ENCODE assay signal across 23 cellular contexts in genomic region chr7:125201002-125201401, GRCh38.
"Had no signal": no experiment of that assay in that cellular context is flagged by ENCODE, and none has a peak within 500 bp of the region (broad histone marks: within the 10 kb centered on the region; RNA-seq: fewer than 3 reads in every experiment).

No MANE protein-coding gene starts in this region.

- H3K4me1 ChIP-seq: left lung, left ventricle myocardium inferior, lower lobe of right lung had no signal

- H3K9me3 ChIP-seq: left lung, left ventricle myocardium inferior, lower lobe of right lung, mucosa of descending colon had no signal

- H3K4me2 ChIP-seq: hepatocyte had no signal

- H3K27ac ChIP-seq: hepatocyte, left lung, left ventricle myocardium inferior, lower lobe of right lung had no signal

- H3K4me3 ChIP-seq: hepatocyte, left lung, left ventricle myocardium inferior, lower lobe of right lung, lung, mucosa of descending colon had no signal

- H3K27ac Mint-ChIP-seq: immature natural killer cell, memory B cell, mesothelial cell of epicardium, naive B cell had no signal

- H3K27me3 Mint-ChIP-seq: memory B cell, naive B cell had no signal

- ATAC-seq: left cardiac atrium, left colon, left lobe of liver, left lung, left ventricle myocardium superior, lower lobe of right lung, mucosa of descending colon had no signal

- H3K36me3 Mint-ChIP-seq: immature natural killer cell, memory B cell, mesothelial cell of epicardium, naive B cell had no signal

- H3K4me1 Mint-ChIP-seq: immature natural killer cell, memory B cell, mesothelial cell of epicardium, naive B cell had no signal

- H3K36me3 ChIP-seq: left lung, left ventricle myocardium inferior, lower lobe of right lung had no signal

- DNase-seq: hippocampal formation, hypothalamus, immature natural killer cell, islet precursor cell, kidney, kidney glomerular epithelial cell, left cardiac atrium, left colon, left lung, left ventricle myocardium inferior, left ventricle myocardium superior, lower lobe of right lung, mammary epithelial cell, mesenchymal stem cell, mesendoderm, midbrain, mucosa of descending colon, naive B cell had no signal

- H2AFZ ChIP-seq: hepatocyte had no signal

- H3K9me3 Mint-ChIP-seq: memory B cell, mesothelial cell of epicardium had no signal

- H3K79me2 ChIP-seq: hepatocyte had no signal

- H3K4me3 Mint-ChIP-seq: immature natural killer cell, memory B cell, mesothelial cell of epicardium, naive B cell had no signal

- H3K27me3 ChIP-seq: hepatocyte, left lung had no signal
